In the genomic region with DNA sequence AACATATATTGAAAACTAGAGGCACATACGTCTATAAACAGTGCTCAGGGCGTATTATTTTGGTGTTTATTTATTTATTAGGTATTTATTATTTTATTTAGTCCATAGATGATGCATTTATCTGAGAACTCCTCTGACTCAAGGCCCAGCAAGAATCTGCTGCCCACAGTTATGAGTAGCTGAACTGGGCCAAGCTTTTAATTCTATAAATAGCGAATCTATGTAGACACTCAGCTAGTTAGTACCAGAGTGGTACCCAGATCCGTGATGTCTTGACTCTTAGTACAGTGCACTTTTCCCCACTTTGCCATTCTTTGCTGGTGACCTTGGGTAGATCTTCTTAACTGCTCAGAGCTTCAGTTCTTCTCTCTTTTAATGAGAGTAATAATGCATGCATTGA, we compare ENCODE assay signal across 1 cellular context.
TF ChIP-seq lines count a peak whose summit lies in the region.

No MANE protein-coding gene starts in this region.

TF ChIP-seq in IMR-90, 13 proteins besides CTCF, POLR2A, EP300 and RAD21 (continued from another document):
- TF ChIP-seq ELK1 (IDR thresholded peaks at IDR 0.05; ENCODE audit: borderline replicate concordance, low read depth, low read length) (no peak), USF2 (IDR thresholded peaks at IDR 0.05; ENCODE audit: low read depth, low read length) (no peak), MXI1 (IDR thresholded peaks at IDR 0.05; ENCODE audit: borderline replicate concordance, low read depth, low read length) (no peak), CHD1 (IDR thresholded peaks at IDR 0.05; ENCODE audit: low read depth, low read length) (no peak), FOS (IDR thresholded peaks at IDR 0.05; ENCODE audit: low read depth, low read length) (no peak), MAZ (IDR thresholded peaks at IDR 0.05; ENCODE audit: borderline replicate concordance, low read depth, low read length) (no peak), BHLHE40 (IDR thresholded peaks at IDR 0.05; ENCODE audit: low read depth, low read length) (no peak), CEBPB (IDR thresholded peaks at IDR 0.05; ENCODE audit: low read depth, low read length) (no peak)
